ENCODE assay signal across 8 cellular contexts in the genomic region with DNA sequence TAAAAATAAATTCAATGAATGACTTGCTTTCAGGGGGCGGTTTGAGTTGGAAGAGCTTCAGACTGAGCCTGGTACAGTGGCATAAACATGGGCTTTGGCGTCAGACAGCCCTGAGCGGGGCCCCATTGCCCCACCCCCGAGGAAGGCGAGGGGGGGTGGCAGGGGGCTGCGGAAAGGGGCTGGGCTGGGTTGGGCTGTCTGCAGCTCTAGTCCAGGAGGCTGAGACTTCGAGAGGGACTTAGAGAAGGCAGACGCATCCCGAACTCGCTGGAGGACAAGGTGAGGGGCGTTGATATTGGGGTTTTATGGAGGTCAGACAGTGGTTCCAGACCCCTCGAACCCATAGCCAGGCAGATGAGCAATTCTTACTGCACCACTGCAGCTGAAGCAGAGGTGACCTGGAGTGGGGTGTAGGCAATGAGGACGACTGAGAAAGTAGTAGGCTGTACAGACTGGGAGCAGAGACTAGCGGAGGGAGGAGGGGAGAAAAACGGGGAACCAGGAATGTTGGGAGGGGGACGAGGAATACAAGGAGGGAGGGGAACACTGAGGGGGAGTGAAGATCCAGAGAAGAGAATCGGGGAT. TPM values are rescaled to one million over a fixed set of nuclear protein-coding genes. Genes with fewer than 3 reads are reported as not detected.
DNase-seq lines count a peak whose midpoint lies in the region; ATAC-seq, FAIRE-seq and TF ChIP-seq lines count a peak whose summit lies in the region.

MAGED2 (plus strand) TSS at position 222 of the 585 bp plus-strand sequence. CDS start 1,587 bp downstream, outside the sequence.

- H3K9ac ChIP-seq in HUES48 (ENCODE audit: low read depth, low read length), result peak within 1 kb of the TSS; percentile 75
- peak within 1 kb of the TSS; percentile 78 for H3K9ac ChIP-seq in keratinocyte (ENCODE audit: control insufficient read depth, extremely low read depth, insufficient read depth, low read length)

- no peak for FAIRE-seq in keratinocyte (lab: Jason Lieb, UNC)
- no peak for FAIRE-seq in small intestine (lab: Jason Lieb, UNC)

- no peaks in the 10 kb centered on the region for H3K27me3 ChIP-seq in HUES48 (ENCODE audit: control insufficient read depth, insufficient read depth, low read length)
- no peaks in the 10 kb centered on the region for H3K27me3 ChIP-seq in keratinocyte (ENCODE audit: control insufficient read depth, extremely low read depth, insufficient read depth, low read length)
- no peaks in the 10 kb centered on the region for H3K27me3 ChIP-seq in small intestine (ENCODE audit: control insufficient read depth in 2 of 2, insufficient read depth in 2 of 2, low read length in 2 of 2)

- H3K9me3 ChIP-seq in HUES48 (ENCODE audit: control insufficient read depth, insufficient read depth, low read length) (peaks cover 38% of the 10 kb centered on the region), keratinocyte (ENCODE audit: control insufficient read depth, low read depth, low read length) (no peaks in the 10 kb centered on the region), small intestine (ENCODE audit: control insufficient read depth, low read depth) (no peaks in the 10 kb centered on the region)

- ATAC-seq in HG03565 (IDR thresholded peaks at IDR 0.05; ENCODE audit: unreplicated experiment), result no peak

- H3K4me2 ChIP-seq in keratinocyte (ENCODE audit: control insufficient read depth, extremely low read depth, insufficient read depth, low read depth, low read length), result peak within 1 kb of the TSS; percentile 81

- 0 out of 2 replicates have a peak, but pooled peaks cover 9% of the 10 kb centered on the region for H3K4me1 ChIP-seq in HUES48 (ENCODE audit: control insufficient read depth, insufficient read depth, low read length)
- H3K4me1 ChIP-seq in keratinocyte (ENCODE audit: control insufficient read depth, extremely low read depth, insufficient read depth, low read length), result peaks cover 8% of the 10 kb centered on the region
- H3K4me1 ChIP-seq in small intestine (ENCODE audit: control insufficient read depth in 2 of 2, insufficient read depth in 1 of 2, low read depth in 1 of 2, low read length in 1 of 2), result no peaks in the 10 kb centered on the region

- no peaks in the 10 kb centered on the region for H4K20me1 ChIP-seq in keratinocyte (ENCODE audit: control insufficient read depth, extremely low read depth, insufficient read depth, low read length)

- TF ChIP-seq CTCF in WI38 (IDR thresholded peaks at IDR 0.05; ENCODE audit: low read depth, low read length), result no peak
- TF ChIP-seq CTCF in keratinocyte (optimal IDR thresholded peaks at IDR 0.05 in 1 of 3, IDR thresholded peaks at IDR 0.05 in 1 of 3, conservative IDR thresholded peaks at IDR 0.05 in 1 of 3; ENCODE audit: extremely low read depth in 1 of 3, insufficient read depth in 2 of 3, low read length in 3 of 3), result no peak

- dilution Hi-C loops in keratinocyte (cut with MboI; ENCODE audit: extremely low pct_ligation_motif_present, low sequenced_read_pairs), result no loop called here

- DNase-seq in AG08395 (ENCODE audit: low spot score), result peak; percentile 14
- peak; percentile 1 for DNase-seq in cortex of kidney (lab: John Stamatoyannopoulos, UW)
- no peak for DNase-seq in keratinocyte (ENCODE audit: low read depth, low spot score)
- no peak for DNase-seq in small intestine
- no peak for DNase-seq in NCI-H128 (lab: John Stamatoyannopoulos, UW; ENCODE audit: unreplicated experiment)

- H3K27ac ChIP-seq in HUES48 (ENCODE audit: low read depth, low read length) (peak within 1 kb of the TSS; percentile 97), keratinocyte (ENCODE audit: control insufficient read depth, insufficient read depth, low read length) (peak within 1 kb of the TSS; percentile 54), small intestine (ENCODE audit: low read depth in 1 of 2, low read length in 1 of 2) (peak within 1 kb of the TSS; percentile 38 to 87)

- 0 to 39% (median 11%) methylated on average over 17 of the region's 17 CpGs for WGBS in small intestine, 3 donors

- peak within 1 kb of the TSS; percentile 84 for H3K4me3 ChIP-seq in HUES48 (ENCODE audit: low read depth, low read length)
- H3K4me3 ChIP-seq in WI38 (ENCODE audit: low read depth, low read length), result peak within 1 kb of the TSS; percentile 77
- peak within 1 kb of the TSS; percentile 57 to 75 (median 73) for H3K4me3 ChIP-seq in keratinocyte (ENCODE audit: control insufficient read depth in 2 of 3, extremely low read depth in 1 of 3, insufficient read depth in 2 of 3, low read depth in 1 of 3, low read length in 3 of 3)
- peak within 1 kb of the TSS; percentile 59 to 60 for H3K4me3 ChIP-seq in small intestine (ENCODE audit: low read depth in 1 of 2, low read length in 2 of 2)

- peaks cover 12% of the 10 kb centered on the region for H3K79me2 ChIP-seq in keratinocyte (ENCODE audit: control insufficient read depth, insufficient read depth, low read length)

- H3K9me1 ChIP-seq in keratinocyte (ENCODE audit: control insufficient read depth, extremely low read depth, insufficient read depth, low read length), result no peaks in the 10 kb centered on the region

- H3K36me3 ChIP-seq in HUES48 (ENCODE audit: control insufficient read depth, insufficient read depth, low read length) (peaks cover 31% of the 10 kb centered on the region), keratinocyte (ENCODE audit: control insufficient read depth in 2 of 2, extremely low read depth in 1 of 2, insufficient read depth in 2 of 2, low read length in 2 of 2) (peaks cover 1 to 6% of the 10 kb centered on the region in 2 experiments), small intestine (ENCODE audit: control insufficient read depth in 2 of 2, insufficient read depth in 2 of 2, low read length in 2 of 2) (peaks cover 0 to 3% of the 10 kb centered on the region in 2 donors)

- peak within 1 kb of the TSS; percentile 85 for H2AFZ ChIP-seq in keratinocyte (ENCODE audit: control insufficient read depth, low read length)

RNA-seq across cellular contexts. Expression of gene MAGED2, which starts in this region (rescaled TPM):
- polyA plus RNA-seq in keratinocyte (77.5 to 116 TPM (median 85.9 TPM) in 3 replicates), small intestine (10 to 100 TPM; 42.2 to 88.3 (median 69.3) TPM)
- 22.9 TPM for polyA plus RNA-seq in keratinocyte (2011; ENCODE audit: low read depth)
- 48.8 and 54.4 TPM in 2 replicates for polyA plus RNA-seq in keratinocyte (2011; cell fraction: cytosol; rRNA removed)
- 117 and 144 TPM in 2 replicates for polyA plus RNA-seq in keratinocyte (2011; cell fraction: nucleus; rRNA removed)
- 40.8 and 102 TPM in 2 replicates for polyA plus RNA-seq in keratinocyte (2012; ENCODE audit: low replicate concordance)
- 35.0 to 47.7 TPM (median 42.2 TPM) in 3 replicates for polyA minus RNA-seq in keratinocyte
- 35.5 TPM for polyA minus RNA-seq in keratinocyte (2011; cell fraction: cytosol; rRNA and poly(A)+ RNA removed)
- polyA minus RNA-seq in keratinocyte (2011; cell fraction: nucleus; rRNA and poly(A)+ RNA removed), result 41.6 and 70.7 TPM in 2 replicates

Comparison
In these comparisons a context has a peak if more than half of its experiments do, and no peak if none do; other contexts are left out.
1. DNase-seq: peak in AG08395 (single experiment) and cortex of kidney (single experiment); none in keratinocyte (single experiment), small intestine (single experiment) and NCI-H128 (single experiment).
2. Peak in every context shown above with its lines, with median percentiles within 50 percentile points of each other: H3K27ac ChIP-seq and H3K4me3 ChIP-seq.